In genomic region chr15:61447981-61448380, GRCh38 we compare ENCODE assay signal across 22 cellular contexts.
"Had no signal": no experiment of that assay in that cellular context is flagged by ENCODE, and none has a peak within 500 bp of the region (broad histone marks: within the 10 kb centered on the region; RNA-seq: fewer than 3 reads in every experiment).

No MANE protein-coding gene starts in this region.

- H3K4me2 ChIP-seq: KMS-11 had no signal

- DNase-seq: Kasumi-1, MM.1S, MV-4-11, NCI-H1048, NCI-H1105, NCI-H1417, NCI-H146, NCI-H187, NCI-H2029 treated with DMSO at 0.1 percent for 48 hours, NCI-H226, NCI-H446, NCI-H510A, NCI-H524 treated with DMSO at 0.1 percent for 48 hours, NCI-H69, NCI-H774, SHP77, SW 1271, T-cell had no signal

- H3K4me3 ChIP-seq: K562 had no signal

- ATAC-seq: K562, T-cell had no signal

- H3K9ac ChIP-seq: KMS-11 had no signal

- H3K27ac ChIP-seq: HL-60, KMS-11, RWPE1 had no signal
